13 cellular contexts compared by ENCODE assay signal in the genomic region with DNA sequence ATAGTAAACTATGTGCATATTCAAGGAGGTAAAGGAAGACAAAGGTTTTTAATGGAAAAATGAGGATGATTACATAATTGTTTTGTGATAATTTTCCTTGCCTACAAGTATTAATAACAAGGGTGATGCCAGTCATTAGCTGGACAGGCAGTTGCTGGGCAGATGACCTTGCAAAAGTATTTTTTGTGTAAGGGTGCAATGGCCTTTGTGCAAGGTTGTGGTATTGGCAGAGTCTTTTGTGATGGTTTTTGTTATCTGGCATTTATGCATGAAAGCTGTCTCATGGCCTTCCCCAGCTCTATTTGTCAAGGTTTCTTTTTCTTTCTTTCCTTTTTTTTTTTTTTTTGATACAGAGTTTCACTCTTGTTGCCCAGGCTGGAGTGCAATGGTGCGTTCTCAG. TPM values are rescaled to one million over a fixed set of nuclear protein-coding genes. Genes with fewer than 3 reads are reported as not detected.
DNase-seq lines count a peak whose midpoint lies in the region; ATAC-seq and TF ChIP-seq lines count a peak whose summit lies in the region.
"Had no signal": no experiment of that assay in that cellular context is flagged by ENCODE, and none has a peak within 500 bp of the region (broad histone marks: within the 10 kb centered on the region; RNA-seq: fewer than 3 reads in every experiment).

No MANE protein-coding gene starts in this region.

- peak overlapping the region in 10 of 11 experiments; percentile 38 to 84 (median 66); a peak in 16 of 22 replicates for H3K4me2 ChIP-seq in BLaER1 treated with 17β-estradiol and CSF1 and Interleukin-3, amounts not matched to agents 10 nM and 100 nM

- H4K20me1 ChIP-seq in BLaER1 treated with 17β-estradiol and CSF1 and Interleukin-3, amounts not matched to agents 10 nM and 100 nM: no peaks in the 10 kb centered on the region

- no peak for TF ChIP-seq POLR2A in vagina (IDR thresholded peaks at IDR 0.05)

- H3K4me1 ChIP-seq in BLaER1 treated with 17β-estradiol and CSF1 and Interleukin-3, amounts not matched to agents 10 nM and 100 nM: peaks cover 16 to 46% (median 27%) of the 10 kb centered on the region in 10 experiments
- peaks cover 4% of the 10 kb centered on the region for H3K4me1 ChIP-seq in vagina
- H3K4me1 ChIP-seq: Caco-2 had no signal

- ATAC-seq in GM21360 (IDR thresholded peaks at IDR 0.05; ENCODE audit: unreplicated experiment) (no peak), HG03095 (IDR thresholded peaks at IDR 0.05; ENCODE audit: unreplicated experiment) (no peak)
- ATAC-seq: CD8-positive, alpha-beta T cell had no signal

- no peaks in the 10 kb centered on the region for H3K36me3 ChIP-seq in BLaER1 treated with 17β-estradiol and CSF1 and Interleukin-3, amounts not matched to agents 10 nM and 100 nM
- no peaks in the 10 kb centered on the region for H3K36me3 ChIP-seq in vagina

- peak overlapping the region in 5 of 11 experiments; percentile 0 to 66 (median 32); a peak in 6 of 22 replicates for H3K27ac ChIP-seq in BLaER1 treated with 17β-estradiol and CSF1 and Interleukin-3, amounts not matched to agents 10 nM and 100 nM
- no peak overlapping the region for H3K27ac ChIP-seq in vagina
- H3K27ac ChIP-seq: C4-2B had no signal

- DNase-seq in amniotic epithelial cell (ENCODE audit: low read depth) (peak; percentile 23), vagina (ENCODE audit: extremely low spot score in 2 of 2) (no peak)
- DNase-seq: 8988T; ACHN; Caco-2; Calu3; CD4-positive, alpha-beta T cell; CD8-positive, alpha-beta T cell; DMS79 treated with DMSO at 0.1 percent for 48 hours had no signal

- H3K9me3 ChIP-seq in BLaER1 treated with 17β-estradiol and CSF1 and Interleukin-3, amounts not matched to agents 10 nM and 100 nM (replicated peaks in 1 of 11): no peaks in the 10 kb centered on the region
- no peaks in the 10 kb centered on the region for H3K9me3 ChIP-seq in vagina
- H3K9me3 ChIP-seq: Caco-2 had no signal

- H3K4me3 ChIP-seq in BLaER1 treated with 17β-estradiol and CSF1 and Interleukin-3, amounts not matched to agents 10 nM and 100 nM: no peak overlapping the region
- no peak overlapping the region for H3K4me3 ChIP-seq in vagina

- no peaks in the 10 kb centered on the region for H3K27me3 ChIP-seq in BLaER1 treated with 17β-estradiol and CSF1 and Interleukin-3, amounts not matched to agents 10 nM and 100 nM
- H3K27me3 ChIP-seq in vagina: no peaks in the 10 kb centered on the region

- intact Hi-C loops in vagina (cut with DNase I): no loop called here

- no peak for TF ChIP-seq CTCF in vagina (IDR thresholded peaks at IDR 0.05)

- no peak overlapping the region for H3K9ac ChIP-seq in BLaER1 treated with 17β-estradiol and CSF1 and Interleukin-3, amounts not matched to agents 10 nM and 100 nM

RNA-seq across cellular contexts. Expression of gene COMMD6, which starts 4.3 kb away (rescaled TPM):
- total RNA-seq in vagina: 211 TPM

RNA-seq across cellular contexts. Expression of gene UCHL3, which starts 7.6 kb away (rescaled TPM):
- total RNA-seq in vagina: 5.6 TPM

RNA-seq across cellular contexts. Expression of gene TBC1D4, which starts 60.0 kb away (rescaled TPM):
- total RNA-seq in vagina: 25.0 TPM
